In genomic region chr11:117075186-117075585, GRCh38 we compare ENCODE assay signal across 28 cellular contexts. TPM values are rescaled to one million over a fixed set of nuclear protein-coding genes. Genes with fewer than 3 reads are reported as not detected.
DNase-seq lines count a peak whose midpoint lies in the region; ATAC-seq and TF ChIP-seq lines count a peak whose summit lies in the region.
"Had no signal": no experiment of that assay in that cellular context is flagged by ENCODE, and none has a peak within 500 bp of the region (broad histone marks: within the 10 kb centered on the region; RNA-seq: fewer than 3 reads in every experiment).

No MANE protein-coding gene starts in this region.

- H3K27me3 ChIP-seq in mammary epithelial cell (ENCODE audit: insufficient read depth, low read length) (no peaks in the 10 kb centered on the region), RWPE2 (ENCODE audit: insufficient read depth, poor library complexity, severe bottlenecking) (no peaks in the 10 kb centered on the region)
- H3K27me3 ChIP-seq: body of pancreas, pancreas, Peyer's patch, SJCRH30, transverse colon had no signal

- CTCF ChIA-PET in mammary epithelial cell (lab: Charles Lee; ENCODE audit: low non-redundant PET), result no interaction called here
- CTCF ChIA-PET in MCF 10A (lab: Yijun Ruan, JAX), result interaction anchor here (0.7 kb wide), 1 partner anchor 10 kb away, joined by 3 read pairs; no protein-coding TSS in a partner anchor
- CTCF ChIA-PET in T-cell (lab: Charles Lee), result interaction anchor here (0.6 to 0.9 kb wide), 4 partner anchors 31 to 179 kb away, joined by 3 to 7 read pairs (median 4); no protein-coding TSS in a partner anchor

- H3K79me2 ChIP-seq in mammary epithelial cell (ENCODE audit: insufficient read depth, low read length), result peaks cover 75% of the 10 kb centered on the region

- H3K4me1 ChIP-seq in mammary epithelial cell (ENCODE audit: insufficient read depth, low read length) (peaks cover 52% of the 10 kb centered on the region), RWPE2 (ENCODE audit: insufficient read depth, poor library complexity, severe bottlenecking) (peaks cover 34% of the 10 kb centered on the region)

- peaks cover 26% of the 10 kb centered on the region for H3K4me1 Mint-ChIP-seq in MCF 10A (ENCODE audit: insufficient read depth, unreplicated experiment)
- peaks cover 51% of the 10 kb centered on the region for H3K4me1 Mint-ChIP-seq in stimulated activated effector memory CD8-positive, alpha-beta T cell treated with anti-CD3 and anti-CD28 coated beads, Interleukin-12 subunit alpha, Interleukin-12 subunit beta, amount 100 ng/mL, for 72 hours
- H3K4me1 Mint-ChIP-seq in T-cell, result peaks cover 63 to 67% (median 66%) of the 10 kb centered on the region in 3 donors

- H3K4me3 ChIP-seq in mammary epithelial cell (replicated peaks in 1 of 3; ENCODE audit: insufficient read depth in 1 of 3, low read depth in 2 of 3, low read length in 3 of 3) (no peak overlapping the region), RWPE2 (ENCODE audit: severe bottlenecking) (no peak overlapping the region), epithelial cell of esophagus (ENCODE audit: low read length) (no peak overlapping the region)
- H3K4me3 ChIP-seq: body of pancreas, lower lobe of right lung, pancreas, Peyer's patch, SJCRH30, transverse colon had no signal

- H3K9me3 ChIP-seq in mammary epithelial cell (replicated peaks; ENCODE audit: insufficient read depth, low read length) (no peaks in the 10 kb centered on the region), RWPE2 (ENCODE audit: severe bottlenecking) (peaks cover under 1% of the 10 kb centered on the region)
- H3K9me3 ChIP-seq: body of pancreas, lower lobe of right lung, pancreas, Peyer's patch, SJCRH30, transverse colon had no signal

- H3K4me2 ChIP-seq in mammary epithelial cell (ENCODE audit: insufficient read depth, low read depth, low read length), result peak overlapping the region; percentile 6

- POLR2A ChIA-PET in MCF 10A (lab: Yijun Ruan, JAX) (interaction anchor here (0.6 to 6.1 kb wide), 4 partner anchors 14 to 128 kb away, joined by 4 to 58 read pairs (median 6); partner anchors contain the start of gene PAFAH1B2), T-cell (lab: Charles Lee) (interaction anchor here (0.6 to 0.9 kb wide), 4 partner anchors 12 to 103 kb away, joined by 4 to 6 read pairs (median 4); partner anchors contain the start of gene SIDT2 (in 1 of the 2))

- H3K36me3 Mint-ChIP-seq in MCF 10A (ENCODE audit: insufficient read depth, unreplicated experiment) (peaks cover 6% of the 10 kb centered on the region), T-cell (peaks cover 12% of the 10 kb centered on the region)
- H3K36me3 Mint-ChIP-seq in stimulated activated effector memory CD8-positive, alpha-beta T cell treated with anti-CD3 and anti-CD28 coated beads, Interleukin-12 subunit alpha, Interleukin-12 subunit beta, amount 100 ng/mL, for 72 hours, result peaks cover 12% of the 10 kb centered on the region

- H3K27ac Mint-ChIP-seq in MCF 10A (ENCODE audit: low read depth, unreplicated experiment), result no peak overlapping the region
- H3K27ac Mint-ChIP-seq in stimulated activated effector memory CD8-positive, alpha-beta T cell treated with anti-CD3 and anti-CD28 coated beads, Interleukin-12 subunit alpha, Interleukin-12 subunit beta, amount 100 ng/mL, for 72 hours, result peak overlapping the region; percentile 4
- H3K27ac Mint-ChIP-seq in T-cell, result no peak overlapping the region
- H3K27ac Mint-ChIP-seq: activated CD4-positive, alpha-beta T cell treated with anti-CD3 and anti-CD28 coated beads for 36 hours; activated naive CD8-positive, alpha-beta T cell treated with anti-CD3 and anti-CD28 coated beads, Interleukin-2, amount 50 U/mL, for 24 hours; T-helper 1 cell treated with Interleukin-12 subunit alpha and Interleukin-12 subunit beta and Interleukin-4 antibody, amounts not matched to agents 30 μg/mL and 1 μg/mL, for 36 hours had no signal

- ATAC-seq in RWPE2 (ENCODE audit: low read depth) (0 out of 3 replicates have a peak, but pooled peaks have one; percentile 15), T-cell (replicated peaks in 1 of 4) (no peak)
- no peak for ATAC-seq in stimulated activated effector memory CD8-positive, alpha-beta T cell treated with anti-CD3 and anti-CD28 coated beads, Interleukin-12 subunit alpha, Interleukin-12 subunit beta, amount 100 ng/mL, for 72 hours
- ATAC-seq: activated CD4-positive, alpha-beta T cell treated with anti-CD3 and anti-CD28 coated beads for 36 hours; activated naive CD8-positive, alpha-beta T cell treated with anti-CD3 and anti-CD28 coated beads, Interleukin-2, amount 50 U/mL, for 24 hours; body of pancreas; lower lobe of right lung; pancreas had no signal

- no peaks in the 10 kb centered on the region for H4K20me1 ChIP-seq in mammary epithelial cell (ENCODE audit: insufficient read depth, low read length)

- in situ Hi-C loops in mammary epithelial cell (cut with MboI; ENCODE audit: low sequenced_read_pairs in 2 of 2), result no loop called here

- H3K9me3 Mint-ChIP-seq in MCF 10A (ENCODE audit: unreplicated experiment) (no peaks in the 10 kb centered on the region), T-cell (no peaks in the 10 kb centered on the region)
- no peaks in the 10 kb centered on the region for H3K9me3 Mint-ChIP-seq in stimulated activated effector memory CD8-positive, alpha-beta T cell treated with anti-CD3 and anti-CD28 coated beads, Interleukin-12 subunit alpha, Interleukin-12 subunit beta, amount 100 ng/mL, for 72 hours
- H3K9me3 Mint-ChIP-seq: activated naive CD8-positive, alpha-beta T cell treated with anti-CD3 and anti-CD28 coated beads, Interleukin-2, amount 50 U/mL, for 24 hours; T-helper 1 cell treated with Interleukin-12 subunit alpha and Interleukin-12 subunit beta and Interleukin-4 antibody, amounts not matched to agents 30 μg/mL and 1 μg/mL, for 36 hours had no signal

- peak; percentile 57 for DNase-seq in mammary epithelial cell
- DNase-seq in MCF 10A (ENCODE audit: unreplicated experiment), result no peak
- DNase-seq in RWPE2 (ENCODE audit: low spot score), result no peak
- peak; percentile 70 for DNase-seq in epithelial cell of esophagus (ENCODE audit: low read depth)
- DNase-seq in stimulated activated effector memory CD8-positive, alpha-beta T cell treated with anti-CD3 and anti-CD28 coated beads, Interleukin-12 subunit alpha, Interleukin-12 subunit beta, amount 100 ng/mL, for 72 hours (ENCODE audit: low spot score in 2 of 2), result no peak
- DNase-seq in activated effector memory CD4-positive, alpha-beta T cell treated with Interleukin-2 at 50 U/mL for 16 hours, result no peak
- DNase-seq in T-cell, result no peak
- no peak for DNase-seq in NCI-H1105 (lab: John Stamatoyannopoulos, UW)
- DNase-seq: activated CD4-positive, alpha-beta T cell treated with anti-CD3 and anti-CD28 coated beads for 36 hours; activated gamma-delta T cell treated with Interleukin-2 at 50 U/mL for 16 hours; activated naive CD8-positive, alpha-beta T cell treated with anti-CD3 and anti-CD28 coated beads, Interleukin-2, amount 50 U/mL, for 24 hours; AML-193; body of pancreas; HCEC 1CT; head of caudate nucleus; lower lobe of right lung; NCI-H1092; NCI-H187 treated with DMSO at 0.1 percent for 48 hours; NCI-H2171 treated with DMSO at 0.1 percent for 48 hours; NCI-H524 treated with DMSO at 0.1 percent for 48 hours; NK-92 treated with Interleukin-12 subunit alpha and Interleukin-12 subunit beta, amount 100 ng/mL, for 24 hours; pancreas; Peyer's patch; SJCRH30; small intestine; transverse colon had no signal

- intact Hi-C loops in mammary epithelial cell (cut with micrococcal nuclease), result no loop called here
- intact Hi-C loops in MCF 10A (cut with micrococcal nuclease), result no loop called here

- H3K36me3 ChIP-seq in mammary epithelial cell (ENCODE audit: insufficient read depth, low read length) (no peaks in the 10 kb centered on the region), RWPE2 (ENCODE audit: low read depth) (no peaks in the 10 kb centered on the region)
- H3K36me3 ChIP-seq: lower lobe of right lung, pancreas, Peyer's patch, SJCRH30, transverse colon had no signal

- dilution Hi-C loops in mammary epithelial cell (cut with HindIII; ENCODE audit: low sequenced_read_pairs), result no loop called here

- TF ChIP-seq CTCF in mammary epithelial cell (conservative IDR thresholded peaks at IDR 0.05 in 1 of 2, IDR thresholded peaks at IDR 0.05 in 1 of 2; ENCODE audit: extremely low read depth in 1 of 2, insufficient read depth in 1 of 2, low read depth in 1 of 2, low read length in 2 of 2), result no peak
- no peak for TF ChIP-seq CTCF in MCF 10A (IDR thresholded peaks at IDR 0.05; ENCODE audit: unreplicated experiment)
- no peak for TF ChIP-seq CTCF in RWPE2 (IDR thresholded peaks at IDR 0.05; ENCODE audit: poor library complexity, severe bottlenecking)
- no peak for TF ChIP-seq CTCF in epithelial cell of esophagus (IDR thresholded peaks at IDR 0.05; ENCODE audit: insufficient read depth, low read depth, low read length, missing control alignments)

- BruUV-seq in mammary epithelial cell (replicated peaks; lab: Mats Ljungman, UMichigan) (no TSS peak), MCF 10A (replicated peaks; lab: Mats Ljungman, UMichigan) (no TSS peak)

- H3K27me3 Mint-ChIP-seq in MCF 10A (ENCODE audit: insufficient read depth, unreplicated experiment), result no peaks in the 10 kb centered on the region
- no peaks in the 10 kb centered on the region for H3K27me3 Mint-ChIP-seq in T-cell
- H3K27me3 Mint-ChIP-seq: activated CD4-positive, alpha-beta T cell treated with anti-CD3 and anti-CD28 coated beads for 36 hours; activated naive CD8-positive, alpha-beta T cell treated with anti-CD3 and anti-CD28 coated beads, Interleukin-2, amount 50 U/mL, for 24 hours had no signal

- H3K4me3 Mint-ChIP-seq in MCF 10A (ENCODE audit: unreplicated experiment), result no peak overlapping the region
- H3K4me3 Mint-ChIP-seq in stimulated activated effector memory CD8-positive, alpha-beta T cell treated with anti-CD3 and anti-CD28 coated beads, Interleukin-12 subunit alpha, Interleukin-12 subunit beta, amount 100 ng/mL, for 72 hours, result no peak overlapping the region
- H3K4me3 Mint-ChIP-seq in T-cell, result no peak overlapping the region
- H3K4me3 Mint-ChIP-seq: activated CD4-positive, alpha-beta T cell treated with anti-CD3 and anti-CD28 coated beads for 36 hours; activated naive CD8-positive, alpha-beta T cell treated with anti-CD3 and anti-CD28 coated beads, Interleukin-2, amount 50 U/mL, for 24 hours; T-helper 1 cell treated with Interleukin-12 subunit alpha and Interleukin-12 subunit beta and Interleukin-4 antibody, amounts not matched to agents 30 μg/mL and 1 μg/mL, for 36 hours had no signal

- H3K27ac ChIP-seq in mammary epithelial cell (ENCODE audit: insufficient read depth, low read depth, low read length) (no peak overlapping the region), RWPE2 (ENCODE audit: poor library complexity, severe bottlenecking) (no peak overlapping the region)
- H3K27ac ChIP-seq: body of pancreas, HL-60, lower lobe of right lung, pancreas, Peyer's patch, SJCRH30, transverse colon had no signal

- WGBS in mammary epithelial cell (ENCODE audit: low coverage, missing lambda C conversion rate), result 25% methylated on average over 1 of the region's 1 CpG

- no peak overlapping the region for H3K9ac ChIP-seq in mammary epithelial cell (ENCODE audit: insufficient read depth, low read length)

- H2AFZ ChIP-seq in mammary epithelial cell (ENCODE audit: low read depth, low read length), result no peak overlapping the region

RNA-seq across cellular contexts. Expression of gene SIK3, which starts 23.0 kb away (rescaled TPM):
- total RNA-seq in mammary epithelial cell (10 to 100 TPM; 22.8 to 36.5 TPM), MCF 10A (2022) (33.3 and 36.5 TPM in 2 replicates), T-cell (10 to 100 TPM; 56.3 to 78.0 (median 63.8) TPM)
- polyA plus RNA-seq in mammary epithelial cell, result 6.1 TPM
- 49.1 TPM for polyA minus RNA-seq in mammary epithelial cell

Comparison
In these comparisons a context has a peak if more than half of its experiments do, and no peak if none do; other contexts are left out.
1. DNase-seq: peak in mammary epithelial cell (single experiment) and epithelial cell of esophagus (single experiment); none in MCF 10A (single experiment), RWPE2 (single experiment), stimulated activated effector memory CD8-positive, alpha-beta T cell treated with anti-CD3 and anti-CD28 coated beads, Interleukin-12 subunit alpha, Interleukin-12 subunit beta, amount 100 ng/mL, for 72 hours (0 of 2), activated effector memory CD4-positive, alpha-beta T cell treated with Interleukin-2 at 50 U/mL for 16 hours (single experiment), T-cell (0 of 34) and NCI-H1105 (single experiment).